8 cellular contexts compared by ENCODE assay signal in the genomic region with DNA sequence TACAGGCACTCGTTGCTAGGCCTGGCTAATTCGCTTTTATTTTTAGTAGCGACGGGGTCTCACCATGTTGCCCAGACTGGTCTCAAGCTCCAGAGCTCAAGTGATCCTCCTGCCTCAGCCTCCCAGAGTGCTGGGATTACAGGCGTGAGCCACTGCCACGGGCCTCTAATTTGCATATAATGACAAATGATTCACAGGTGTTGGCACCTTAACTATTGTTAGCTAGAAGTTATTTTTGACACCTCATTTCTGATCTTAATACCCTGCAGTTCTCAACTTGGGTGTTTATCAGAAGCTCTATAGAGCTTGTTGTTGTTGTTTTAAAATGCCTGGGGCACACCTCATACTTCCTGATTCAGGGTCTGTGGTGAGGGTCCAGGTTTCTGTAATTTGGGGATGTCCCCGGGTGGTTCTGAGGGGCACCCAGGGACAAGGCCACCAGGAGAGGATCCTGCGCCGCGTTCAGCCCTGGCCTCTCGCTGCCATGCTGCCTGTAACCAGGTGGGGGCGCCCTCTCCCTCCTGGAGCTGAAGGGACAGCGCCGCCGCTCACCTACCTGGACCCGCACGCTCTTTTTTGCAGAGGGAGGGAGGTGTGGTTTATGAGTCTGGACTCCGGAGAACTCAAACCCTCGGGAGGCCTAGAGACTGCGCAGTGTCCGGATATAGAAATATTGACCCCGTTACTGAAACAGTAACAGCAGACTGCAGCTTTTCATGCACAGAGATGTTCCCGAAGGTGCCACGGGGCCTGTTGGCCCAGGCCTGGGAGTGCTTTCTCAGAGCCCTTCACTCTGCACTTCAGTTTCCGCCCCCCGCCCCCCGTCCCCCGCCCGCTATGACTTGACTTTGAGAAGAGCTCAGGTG. TPM values are rescaled to one million over a fixed set of nuclear protein-coding genes. Genes with fewer than 3 reads are reported as not detected.
A peak's percentile ranks its signal among the peaks of the same experiment; 100 is the strongest.
DNase-seq lines count a peak whose midpoint lies in the region; ATAC-seq, FAIRE-seq and TF ChIP-seq lines count a peak whose summit lies in the region.

No MANE protein-coding gene starts in this region.

- TF ChIP-seq CTCF in VCaP (conservative IDR thresholded peaks at IDR 0.05), result peak; percentile 98
- peak; percentile 100 for TF ChIP-seq CTCF in MCF 10A (IDR thresholded peaks at IDR 0.05; ENCODE audit: unreplicated experiment)

- no peak overlapping the region for H3K27ac ChIP-seq in VCaP

- no peak for TF ChIP-seq POLR2A in GM12892 (IDR thresholded peaks at IDR 0.05; ENCODE audit: low read depth, low read length)

- no peaks in the 10 kb centered on the region for H3K27me3 Mint-ChIP-seq in MCF 10A (ENCODE audit: insufficient read depth, unreplicated experiment)

- CTCF ChIA-PET in MCF 10A (lab: Yijun Ruan, JAX), result interaction anchor here (0.5 to 9.9 kb wide), 123 partner anchors 8 to 1785 kb away, joined by 3 to 286 read pairs (median 5); partner anchors contain the start of genes DTL, INTS7, NEK2 and SLC30A1

- DNase-seq in GM12892 (ENCODE audit: insufficient read length) (peak; percentile 71), NCI-H1694 (lab: John Stamatoyannopoulos, UW) (peak; percentile 28), MCF 10A (ENCODE audit: unreplicated experiment) (peak; percentile 93), iPS-NIHi7 (ENCODE audit: extremely low spot score) (peak; percentile 91), NCI-H2227 treated with DMSO at 0.1 percent for 48 hours (lab: John Stamatoyannopoulos, UW) (no peak)
- peak; percentile 75 to 89 (median 79) for DNase-seq in stimulated activated CD4-positive, alpha-beta T cell treated with anti-CD3 and anti-CD28 coated beads, Interleukin-12 subunit alpha, Interleukin-12 subunit beta, amount 100 ng/mL, for 48 hours (ENCODE audit: low read depth in 2 of 3, low spot score in 1 of 3)

- BruUV-seq in MCF 10A (replicated peaks; lab: Mats Ljungman, UMichigan), result no TSS peak

- no peaks in the 10 kb centered on the region for H3K36me3 Mint-ChIP-seq in MCF 10A (ENCODE audit: insufficient read depth, unreplicated experiment)

- FAIRE-seq in GM12892 (lab: Jason Lieb, UNC), result peak; percentile 91

- H3K27ac Mint-ChIP-seq in MCF 10A (ENCODE audit: low read depth, unreplicated experiment), result no peak overlapping the region

- no peaks in the 10 kb centered on the region for H3K4me1 Mint-ChIP-seq in MCF 10A (ENCODE audit: insufficient read depth, unreplicated experiment)

- POLR2A ChIA-PET in MCF 10A (lab: Yijun Ruan, JAX), result interaction anchor here (0.8 to 3.1 kb wide), 19 partner anchors 16 to 337 kb away, joined by 3 to 19 read pairs (median 4); partner anchors contain the start of genes DTL and INTS7

- intact Hi-C loops in MCF 10A (cut with micrococcal nuclease), result loop anchor here (1.0 to 5.0 kb wide), 5 partner anchors 132 to 759 kb away; partner anchors contain the start of genes DTL, INTS7 and LPGAT1

- ATAC-seq in HG02759 (IDR thresholded peaks at IDR 0.05; ENCODE audit: unreplicated experiment), result peak; percentile 57

- H3K9me3 Mint-ChIP-seq in MCF 10A (ENCODE audit: unreplicated experiment), result no peaks in the 10 kb centered on the region

- no peak overlapping the region for H3K4me3 Mint-ChIP-seq in MCF 10A (ENCODE audit: unreplicated experiment)

RNA-seq across cellular contexts. Expression of gene NEK2, which starts 23.0 kb away (rescaled TPM):
- 14.3 TPM for polyA plus RNA-seq in GM12892 (2012; ENCODE audit: missing spikeins)
- 33.4 and 44.5 TPM in 2 replicates for total RNA-seq in MCF 10A (2022)
